ENCODE assay signal across 1 cellular context in genomic region chr15:95227235-95227634, GRCh38.
TF ChIP-seq lines count a peak whose summit lies in the region.

No MANE protein-coding gene starts in this region.

TF ChIP-seq in WTC11, 78 proteins besides CTCF, POLR2A, EP300 and RAD21 (continued from another document):
- no peak for TF ChIP-seq ZMAT4 (CRISPR knock-in tag; IDR thresholded peaks at IDR 0.05)
- TF ChIP-seq ZNF396 (CRISPR knock-in tag; IDR thresholded peaks at IDR 0.05; ENCODE audit: borderline replicate concordance), result no peak
- TF ChIP-seq EMX1 (CRISPR knock-in tag; IDR thresholded peaks at IDR 0.05), result no peak
- no peak for TF ChIP-seq ZNF138 (CRISPR knock-in tag; conservative IDR thresholded peaks at IDR 0.05)
- no peak for TF ChIP-seq MYBL2 (CRISPR knock-in tag; IDR thresholded peaks at IDR 0.05)
- no peak for TF ChIP-seq PREB (CRISPR knock-in tag; IDR thresholded peaks at IDR 0.05; ENCODE audit: borderline replicate concordance)
- TF ChIP-seq CDX4 (CRISPR knock-in tag; IDR thresholded peaks at IDR 0.05; ENCODE audit: borderline replicate concordance), result no peak
